In the genomic region with DNA sequence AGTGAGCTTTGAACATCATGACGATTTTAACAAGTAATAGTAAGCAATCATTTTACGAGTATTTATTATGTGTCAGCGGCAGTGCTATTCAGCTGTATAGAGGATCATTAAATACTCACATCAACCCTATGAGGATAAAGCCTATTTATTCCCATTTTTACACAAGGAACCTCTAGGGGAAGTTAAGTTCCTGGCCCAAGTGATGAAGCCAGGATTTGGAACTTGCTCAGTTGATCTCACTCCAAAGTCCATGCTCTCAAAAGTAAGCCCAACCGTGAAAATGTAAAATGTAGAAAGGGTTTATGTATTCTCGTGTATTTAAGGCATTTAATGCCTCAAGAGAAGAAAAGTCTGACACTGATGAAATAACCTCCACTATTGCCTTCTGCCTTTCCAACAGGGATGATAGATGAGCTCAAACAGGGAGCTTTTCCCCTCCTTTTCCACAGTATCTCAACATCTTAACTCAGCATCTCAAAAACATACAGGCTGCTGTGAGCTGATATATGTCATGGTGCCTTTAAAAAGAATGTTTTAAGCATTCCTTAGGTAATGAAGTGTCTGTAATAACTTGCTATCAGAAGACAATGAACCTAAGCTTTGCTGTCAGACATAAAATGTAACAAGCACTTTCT, we compare ENCODE assay signal across 2 cellular contexts.
A peak's percentile ranks its signal among the peaks of the same experiment; 100 is the strongest.
TF ChIP-seq lines count a peak whose summit lies in the region.

No MANE protein-coding gene starts in this region.

TF ChIP-seq in liver, 16 proteins besides CTCF, POLR2A, EP300 and RAD21:
- TF ChIP-seq, protein P1, sequence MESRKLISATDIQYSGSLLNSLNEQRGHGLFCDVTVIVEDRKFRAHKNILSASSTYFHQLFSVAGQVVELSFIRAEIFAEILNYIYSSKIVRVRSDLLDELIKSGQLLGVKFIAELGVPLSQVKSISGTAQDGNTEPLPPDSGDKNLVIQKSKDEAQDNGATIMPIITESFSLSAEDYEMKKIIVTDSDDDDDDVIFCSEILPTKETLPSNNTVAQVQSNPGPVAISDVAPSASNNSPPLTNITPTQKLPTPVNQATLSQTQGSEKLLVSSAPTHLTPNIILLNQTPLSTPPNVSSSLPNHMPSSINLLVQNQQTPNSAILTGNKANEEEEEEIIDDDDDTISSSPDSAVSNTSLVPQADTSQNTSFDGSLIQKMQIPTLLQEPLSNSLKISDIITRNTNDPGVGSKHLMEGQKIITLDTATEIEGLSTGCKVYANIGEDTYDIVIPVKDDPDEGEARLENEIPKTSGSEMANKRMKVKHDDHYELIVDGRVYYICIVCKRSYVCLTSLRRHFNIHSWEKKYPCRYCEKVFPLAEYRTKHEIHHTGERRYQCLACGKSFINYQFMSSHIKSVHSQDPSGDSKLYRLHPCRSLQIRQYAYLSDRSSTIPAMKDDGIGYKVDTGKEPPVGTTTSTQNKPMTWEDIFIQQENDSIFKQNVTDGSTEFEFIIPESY (IDR thresholded peaks at IDR 0.05): no peak
- no peak for TF ChIP-seq HNF4G (IDR thresholded peaks at IDR 0.05)
- TF ChIP-seq, protein P2, sequence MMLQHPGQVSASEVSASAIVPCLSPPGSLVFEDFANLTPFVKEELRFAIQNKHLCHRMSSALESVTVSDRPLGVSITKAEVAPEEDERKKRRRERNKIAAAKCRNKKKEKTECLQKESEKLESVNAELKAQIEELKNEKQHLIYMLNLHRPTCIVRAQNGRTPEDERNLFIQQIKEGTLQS (IDR thresholded peaks at IDR 0.05): no peak
- TF ChIP-seq, protein P3, sequence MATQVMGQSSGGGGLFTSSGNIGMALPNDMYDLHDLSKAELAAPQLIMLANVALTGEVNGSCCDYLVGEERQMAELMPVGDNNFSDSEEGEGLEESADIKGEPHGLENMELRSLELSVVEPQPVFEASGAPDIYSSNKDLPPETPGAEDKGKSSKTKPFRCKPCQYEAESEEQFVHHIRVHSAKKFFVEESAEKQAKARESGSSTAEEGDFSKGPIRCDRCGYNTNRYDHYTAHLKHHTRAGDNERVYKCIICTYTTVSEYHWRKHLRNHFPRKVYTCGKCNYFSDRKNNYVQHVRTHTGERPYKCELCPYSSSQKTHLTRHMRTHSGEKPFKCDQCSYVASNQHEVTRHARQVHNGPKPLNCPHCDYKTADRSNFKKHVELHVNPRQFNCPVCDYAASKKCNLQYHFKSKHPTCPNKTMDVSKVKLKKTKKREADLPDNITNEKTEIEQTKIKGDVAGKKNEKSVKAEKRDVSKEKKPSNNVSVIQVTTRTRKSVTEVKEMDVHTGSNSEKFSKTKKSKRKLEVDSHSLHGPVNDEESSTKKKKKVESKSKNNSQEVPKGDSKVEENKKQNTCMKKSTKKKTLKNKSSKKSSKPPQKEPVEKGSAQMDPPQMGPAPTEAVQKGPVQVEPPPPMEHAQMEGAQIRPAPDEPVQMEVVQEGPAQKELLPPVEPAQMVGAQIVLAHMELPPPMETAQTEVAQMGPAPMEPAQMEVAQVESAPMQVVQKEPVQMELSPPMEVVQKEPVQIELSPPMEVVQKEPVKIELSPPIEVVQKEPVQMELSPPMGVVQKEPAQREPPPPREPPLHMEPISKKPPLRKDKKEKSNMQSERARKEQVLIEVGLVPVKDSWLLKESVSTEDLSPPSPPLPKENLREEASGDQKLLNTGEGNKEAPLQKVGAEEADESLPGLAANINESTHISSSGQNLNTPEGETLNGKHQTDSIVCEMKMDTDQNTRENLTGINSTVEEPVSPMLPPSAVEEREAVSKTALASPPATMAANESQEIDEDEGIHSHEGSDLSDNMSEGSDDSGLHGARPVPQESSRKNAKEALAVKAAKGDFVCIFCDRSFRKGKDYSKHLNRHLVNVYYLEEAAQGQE (IDR thresholded peaks at IDR 0.05): no peak
- peak; percentile 54 to 72 for TF ChIP-seq HNF4A (conservative IDR thresholded peaks at IDR 0.05)
- TF ChIP-seq TAF1 (conservative IDR thresholded peaks at IDR 0.05): no peak
- TF ChIP-seq SP1 (IDR thresholded peaks at IDR 0.05): no peak

TF ChIP-seq in HepG2, 621 proteins besides CTCF, POLR2A, EP300 and RAD21:
- TF ChIP-seq, protein P4, sequence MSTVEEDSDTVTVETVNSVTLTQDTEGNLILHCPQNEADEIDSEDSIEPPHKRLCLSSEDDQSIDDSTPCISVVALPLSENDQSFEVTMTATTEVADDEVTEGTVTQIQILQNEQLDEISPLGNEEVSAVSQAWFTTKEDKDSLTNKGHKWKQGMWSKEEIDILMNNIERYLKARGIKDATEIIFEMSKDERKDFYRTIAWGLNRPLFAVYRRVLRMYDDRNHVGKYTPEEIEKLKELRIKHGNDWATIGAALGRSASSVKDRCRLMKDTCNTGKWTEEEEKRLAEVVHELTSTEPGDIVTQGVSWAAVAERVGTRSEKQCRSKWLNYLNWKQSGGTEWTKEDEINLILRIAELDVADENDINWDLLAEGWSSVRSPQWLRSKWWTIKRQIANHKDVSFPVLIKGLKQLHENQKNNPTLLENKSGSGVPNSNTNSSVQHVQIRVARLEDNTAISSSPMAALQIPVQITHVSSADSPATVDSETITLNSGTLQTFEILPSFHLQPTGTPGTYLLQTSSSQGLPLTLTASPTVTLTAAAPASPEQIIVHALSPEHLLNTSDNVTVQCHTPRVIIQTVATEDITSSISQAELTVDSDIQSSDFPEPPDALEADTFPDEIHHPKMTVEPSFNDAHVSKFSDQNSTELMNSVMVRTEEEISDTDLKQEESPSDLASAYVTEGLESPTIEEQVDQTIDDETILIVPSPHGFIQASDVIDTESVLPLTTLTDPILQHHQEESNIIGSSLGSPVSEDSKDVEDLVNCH (CRISPR knock-in tag; IDR thresholded peaks at IDR 0.05): no peak
- TF ChIP-seq, protein P5, sequence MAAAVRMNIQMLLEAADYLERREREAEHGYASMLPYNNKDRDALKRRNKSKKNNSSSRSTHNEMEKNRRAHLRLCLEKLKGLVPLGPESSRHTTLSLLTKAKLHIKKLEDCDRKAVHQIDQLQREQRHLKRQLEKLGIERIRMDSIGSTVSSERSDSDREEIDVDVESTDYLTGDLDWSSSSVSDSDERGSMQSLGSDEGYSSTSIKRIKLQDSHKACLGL (CRISPR knock-in tag; IDR thresholded peaks at IDR 0.05): no peak
- TF ChIP-seq ZNF674 (CRISPR knock-in tag; IDR thresholded peaks at IDR 0.05; ENCODE audit: low read depth): no peak
- TF ChIP-seq FLYWCH1 (CRISPR knock-in tag; IDR thresholded peaks at IDR 0.05): no peak
- TF ChIP-seq PITX1 (CRISPR knock-in tag; IDR thresholded peaks at IDR 0.05): no peak
- TF ChIP-seq, protein P6, sequence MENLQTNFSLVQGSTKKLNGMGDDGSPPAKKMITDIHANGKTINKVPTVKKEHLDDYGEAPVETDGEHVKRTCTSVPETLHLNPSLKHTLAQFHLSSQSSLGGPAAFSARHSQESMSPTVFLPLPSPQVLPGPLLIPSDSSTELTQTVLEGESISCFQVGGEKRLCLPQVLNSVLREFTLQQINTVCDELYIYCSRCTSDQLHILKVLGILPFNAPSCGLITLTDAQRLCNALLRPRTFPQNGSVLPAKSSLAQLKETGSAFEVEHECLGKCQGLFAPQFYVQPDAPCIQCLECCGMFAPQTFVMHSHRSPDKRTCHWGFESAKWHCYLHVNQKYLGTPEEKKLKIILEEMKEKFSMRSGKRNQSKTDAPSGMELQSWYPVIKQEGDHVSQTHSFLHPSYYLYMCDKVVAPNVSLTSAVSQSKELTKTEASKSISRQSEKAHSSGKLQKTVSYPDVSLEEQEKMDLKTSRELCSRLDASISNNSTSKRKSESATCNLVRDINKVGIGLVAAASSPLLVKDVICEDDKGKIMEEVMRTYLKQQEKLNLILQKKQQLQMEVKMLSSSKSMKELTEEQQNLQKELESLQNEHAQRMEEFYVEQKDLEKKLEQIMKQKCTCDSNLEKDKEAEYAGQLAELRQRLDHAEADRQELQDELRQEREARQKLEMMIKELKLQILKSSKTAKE (CRISPR knock-in tag; IDR thresholded peaks at IDR 0.05; ENCODE audit: borderline replicate concordance): no peak
- no peak for TF ChIP-seq ZBTB7A (CRISPR knock-in tag; IDR thresholded peaks at IDR 0.05)
- TF ChIP-seq ZNF749 (CRISPR knock-in tag; IDR thresholded peaks at IDR 0.05; ENCODE audit: borderline replicate concordance): no peak
- no peak for TF ChIP-seq NCOA2 (CRISPR knock-in tag; IDR thresholded peaks at IDR 0.05)
- TF ChIP-seq ZNF484 (CRISPR knock-in tag; IDR thresholded peaks at IDR 0.05; ENCODE audit: borderline replicate concordance, low read depth): no peak
- TF ChIP-seq CCAR2 (optimal IDR thresholded peaks at IDR 0.05; ENCODE audit: low read depth, low read length): no peak
- TF ChIP-seq YEATS2 (CRISPR knock-in tag; IDR thresholded peaks at IDR 0.05; ENCODE audit: borderline replicate concordance): no peak
- no peak for TF ChIP-seq WIZ (CRISPR knock-in tag; IDR thresholded peaks at IDR 0.05)
- no peak for TF ChIP-seq ZNF510 (CRISPR knock-in tag; IDR thresholded peaks at IDR 0.05; ENCODE audit: low read depth)
- TF ChIP-seq NBN (conservative IDR thresholded peaks at IDR 0.05): no peak
TF ChIP-seq in HepG2: peak in this region for 0.
